Comparison of ENCODE assay signal across 8 cellular contexts in the genomic region with DNA sequence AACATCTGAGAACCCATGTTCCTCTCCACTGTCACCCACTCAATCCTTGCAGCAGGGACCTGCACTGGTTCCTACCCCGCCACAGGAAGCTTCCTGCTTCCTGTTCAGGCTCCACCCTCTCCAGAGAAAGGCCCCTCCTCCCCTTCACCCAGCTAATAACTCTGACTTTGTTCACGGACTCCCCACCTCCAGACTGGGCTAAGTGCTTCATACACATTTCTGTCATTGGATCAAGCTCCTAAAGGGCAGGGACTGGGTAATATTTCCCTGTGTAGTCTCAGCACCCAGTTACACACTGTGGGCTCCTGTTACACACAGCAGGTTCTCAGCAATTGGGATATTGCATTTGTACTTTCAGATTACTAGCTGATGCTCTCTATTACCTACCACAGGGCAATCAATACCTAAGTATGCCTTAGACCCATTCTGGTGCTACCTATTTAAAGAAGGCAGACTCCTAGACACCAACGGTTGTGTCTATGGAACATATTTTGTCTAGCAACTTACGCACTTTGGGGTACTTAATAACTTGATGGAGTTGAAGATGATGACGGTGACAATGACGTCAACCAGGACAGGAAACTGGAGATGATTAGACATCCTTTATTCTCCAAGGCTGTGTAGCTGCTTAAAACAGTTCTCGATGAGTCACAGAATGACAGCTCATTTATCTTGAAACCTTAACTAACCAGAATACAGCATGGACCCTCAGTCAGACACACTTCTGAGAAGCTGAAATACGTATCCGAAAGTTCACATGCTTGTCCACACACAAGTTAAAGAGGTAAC. TPM values are rescaled to one million over a fixed set of nuclear protein-coding genes. Genes with fewer than 3 reads are reported as not detected.
DNase-seq lines count a peak whose midpoint lies in the region; ATAC-seq and TF ChIP-seq lines count a peak whose summit lies in the region.

No MANE protein-coding gene starts in this region.

- peaks cover 76% of the 10 kb centered on the region for H3K4me1 Mint-ChIP-seq in CD8-positive, alpha-beta T cell (ENCODE audit: low read depth)

- peak; percentile 74 for ATAC-seq in CD8-positive, alpha-beta T cell
- ATAC-seq in HG03039 (IDR thresholded peaks at IDR 0.05; ENCODE audit: unreplicated experiment) = no peak
- ATAC-seq in HG03439 (IDR thresholded peaks at IDR 0.05; ENCODE audit: unreplicated experiment) = no peak

- H3K27me3 ChIP-seq in CD8-positive, alpha-beta T cell (ENCODE audit: insufficient read depth, low read length) = no peaks in the 10 kb centered on the region
- no peaks in the 10 kb centered on the region for H3K27me3 ChIP-seq in mucosa of stomach (ENCODE audit: control insufficient read depth, insufficient read depth, low read length)

- H3K9me3 ChIP-seq in CD8-positive, alpha-beta T cell (ENCODE audit: low read length) = no peaks in the 10 kb centered on the region
- H3K9me3 ChIP-seq in mucosa of stomach (ENCODE audit: control insufficient read depth, low read length) = no peaks in the 10 kb centered on the region

- H3K27me3 Mint-ChIP-seq in CD8-positive, alpha-beta T cell (ENCODE audit: low read depth) = no peaks in the 10 kb centered on the region

- intact Hi-C loops in CD8-positive, alpha-beta T cell (cut with DNase I, micrococcal nuclease) = loop anchor here (1.0 to 10.0 kb wide), 6 partner anchors 23 to 81 kb away; a partner anchor contains a TSS

- H3K27ac Mint-ChIP-seq in CD8-positive, alpha-beta T cell = peak overlapping the region; percentile 93

- no peak for TF ChIP-seq CTCF in CD8-positive, alpha-beta T cell (IDR thresholded peaks at IDR 0.05)

- peak overlapping the region; percentile 7 for H3K4me3 ChIP-seq in CD8-positive, alpha-beta T cell (ENCODE audit: low read depth, low read length)
- peak overlapping the region; percentile 7 for H3K4me3 ChIP-seq in mucosa of stomach (ENCODE audit: low read length)

- DNase-seq in CD8-positive, alpha-beta T cell = peak in 5 of 7 experiments; percentile 8 to 77 (median 61)
- peak; percentile 77 for DNase-seq in KBM-7
- peak; percentile 22 to 80 for DNase-seq in activated CD4-positive, alpha-beta T cell treated with anti-CD3 and anti-CD28 coated beads, Interleukin-2, amount 50 U/mL, for 24 hours (ENCODE audit: low read depth in 1 of 2, low spot score in 1 of 2)
- peak; percentile 20 for DNase-seq in effector CD8-positive, alpha-beta T cell (lab: John Stamatoyannopoulos, UW)

- CTCF ChIA-PET in CD8-positive, alpha-beta T cell (lab: Charles Lee) = interaction anchor here (1.4 kb wide), 1 partner anchor 55 kb away, joined by 3 read pairs; no protein-coding TSS in a partner anchor

- POLR2A ChIA-PET in CD8-positive, alpha-beta T cell (lab: Charles Lee) = interaction anchor here (0.6 to 2.3 kb wide), 6 partner anchors 9 to 57 kb away, joined by 3 to 9 read pairs (median 4); a partner anchor contains a TSS

- peaks cover 55% of the 10 kb centered on the region for H3K4me1 ChIP-seq in CD8-positive, alpha-beta T cell (ENCODE audit: insufficient read depth, low read length)
- peaks cover 43% of the 10 kb centered on the region for H3K4me1 ChIP-seq in mucosa of stomach (ENCODE audit: control insufficient read depth, insufficient read depth, low read length)

- H3K36me3 ChIP-seq in CD8-positive, alpha-beta T cell (ENCODE audit: insufficient read depth, low read length) = no peaks in the 10 kb centered on the region
- H3K36me3 ChIP-seq in mucosa of stomach (ENCODE audit: control insufficient read depth, insufficient read depth, low read length) = no peaks in the 10 kb centered on the region

- peak overlapping the region; percentile 2 for H3K9ac ChIP-seq in mucosa of stomach (ENCODE audit: low read length)

- peak overlapping the region; percentile 76 for H3K4me3 Mint-ChIP-seq in CD8-positive, alpha-beta T cell

- in situ Hi-C loops in KBM-7 (cut with MboI; ENCODE audit: low pct_unique_long_range_greater_than_20kb, low sequenced_read_pairs) = no loop called here

- peak overlapping the region; percentile 51 for H3K27ac ChIP-seq in CD8-positive, alpha-beta T cell (ENCODE audit: low read depth, low read length)
- H3K27ac ChIP-seq in temporal lobe (ENCODE audit: low read depth, low read length) = peak overlapping the region; percentile 17

- H3K36me3 Mint-ChIP-seq in CD8-positive, alpha-beta T cell = no peaks in the 10 kb centered on the region

- H3K9me3 Mint-ChIP-seq in CD8-positive, alpha-beta T cell = no peaks in the 10 kb centered on the region

RNA-seq across cellular contexts. Expression of a gene that starts 58.1 kb away (rescaled TPM):
- total RNA-seq in CD8-positive, alpha-beta T cell = 1 to 10 TPM; 2.7 TPM
- 5.2 TPM for total RNA-seq in temporal lobe

Comparison
In these comparisons a context has a peak if more than half of its experiments do, and no peak if none do; other contexts are left out.
1. DNase-seq: peak in every context shown above with its lines; median percentile 77 in KBM-7; 61 in CD8-positive, alpha-beta T cell; 51 in activated CD4-positive, alpha-beta T cell treated with anti-CD3 and anti-CD28 coated beads, Interleukin-2, amount 50 U/mL, for 24 hours; 20 in effector CD8-positive, alpha-beta T cell.